Comparison of ENCODE assay signal across 27 cellular contexts in genomic region chrX:94361241-94361640, GRCh38.
DNase-seq lines count a peak whose midpoint lies in the region; ATAC-seq, FAIRE-seq and TF ChIP-seq lines count a peak whose summit lies in the region.
"Had no signal": no experiment of that assay in that cellular context is flagged by ENCODE, and none has a peak within 500 bp of the region (broad histone marks: within the 10 kb centered on the region; RNA-seq: fewer than 3 reads in every experiment).

No MANE protein-coding gene starts in this region.

- H3K9ac ChIP-seq in GM12878 (ENCODE audit: control insufficient read depth, insufficient read depth, low read length) (no peak overlapping the region), smooth muscle cell (ENCODE audit: low read depth) (no peak overlapping the region)

- H2AFZ ChIP-seq in GM12878 (ENCODE audit: control insufficient read depth, low read depth, low read length) (no peak overlapping the region), smooth muscle cell (ENCODE audit: low read depth) (no peak overlapping the region)
- H2AFZ ChIP-seq: GM23338 had no signal

- H3K4me2 ChIP-seq in GM12878 (ENCODE audit: control insufficient read depth, insufficient read depth) (no peak overlapping the region), smooth muscle cell (no peak overlapping the region)
- H3K4me2 ChIP-seq: GM23338 had no signal

- no peak for TF ChIP-seq POLR2A in GM12878 (IDR thresholded peaks at IDR 0.05; ENCODE audit: low read depth, low read length)

- CTCF ChIA-PET in GM12878 (lab: Yijun Ruan, JAX) = no interaction called here
- CTCF ChIA-PET in activated CD4-positive, alpha-beta memory T cell treated with anti-CD3 and anti-CD28 coated beads, Interleukin-2, amount 10 ng/mL, durations not matched to agents 7 days and 5 days (lab: Charles Lee) = no interaction called here
- CTCF ChIA-PET in RWPE1 (lab: Yijun Ruan, JAX) = no interaction called here

- H4K20me1 ChIP-seq in GM12878 (ENCODE audit: control insufficient read depth, insufficient read depth) (no peaks in the 10 kb centered on the region), smooth muscle cell (ENCODE audit: low read depth) (no peaks in the 10 kb centered on the region)

- in situ Hi-C loops in GM12878 (cut with MboI) = no loop called here

- ATAC-seq in GM18868 (IDR thresholded peaks at IDR 0.05; ENCODE audit: unreplicated experiment) (peak; percentile 67), HG02852 (IDR thresholded peaks at IDR 0.05; ENCODE audit: unreplicated experiment) (peak; percentile 73), GM12878 (peak; percentile 58), GM19324 (IDR thresholded peaks at IDR 0.05; ENCODE audit: low FRiP score, unreplicated experiment) (no peak), left ventricle myocardium superior (no peak)
- ATAC-seq: CD8-positive, alpha-beta T cell; GM23338; Right ventricle myocardium inferior; SK-N-SH treated with all-trans-retinoic acid at 6 μM for 48 hours had no signal

- H3K9me3 Mint-ChIP-seq in activated CD4-positive, alpha-beta memory T cell treated with anti-CD3 and anti-CD28 coated beads, Interleukin-2, amount 10 ng/mL, durations not matched to agents 7 days and 5 days = no peaks in the 10 kb centered on the region
- H3K9me3 Mint-ChIP-seq: CD8-positive, alpha-beta T cell had no signal

- H3K4me3 ChIP-seq in GM12878 = no peak overlapping the region
- H3K4me3 ChIP-seq in smooth muscle cell = no peak overlapping the region
- H3K4me3 ChIP-seq: GM23338, HAP-1, SJCRH30 had no signal

- H3K4me3 Mint-ChIP-seq in activated CD4-positive, alpha-beta memory T cell treated with anti-CD3 and anti-CD28 coated beads, Interleukin-2, amount 10 ng/mL, durations not matched to agents 7 days and 5 days = no peak overlapping the region
- H3K4me3 Mint-ChIP-seq: B cell; CD8-positive, alpha-beta T cell; GM23338; HFFc6 had no signal

- 11% methylated on average over 10 of the region's 10 CpGs for WGBS in GM12878 (ENCODE audit: insufficient coverage, insufficient replicate concordance, low lambda C conversion rate, missing lambda C conversion rate)
- 47% methylated on average over 10 of the region's 10 CpGs for WGBS in smooth muscle cell (ENCODE audit: low lambda C conversion rate)

- RAD21 ChIA-PET in GM12878 (lab: Charles Lee; ENCODE audit: unreplicated experiment) = no interaction called here

- SMC1A ChIA-PET in GM12878 (lab: Charles Lee; ENCODE audit: uncharacterized antibody, unreplicated experiment) = no interaction called here

- no peak for TF ChIP-seq EP300 in GM12878 (IDR thresholded peaks at IDR 0.05; ENCODE audit: borderline replicate concordance in 1 of 2, control insufficient read depth in 1 of 2, low read depth in 2 of 2, low read length in 2 of 2)

- BruUV-seq in GM12878 (replicated peaks; lab: Mats Ljungman, UMichigan) = no TSS peak

- TF ChIP-seq CTCF in GM12878 (IDR thresholded peaks at IDR 0.05 in 2 of 3, conservative IDR thresholded peaks at IDR 0.05 in 1 of 3; ENCODE audit: control insufficient read depth in 2 of 3, extremely low read depth in 1 of 3, insufficient read depth in 1 of 3, low read depth in 3 of 3, low read length in 3 of 3) = no peak
- no peak for TF ChIP-seq CTCF in smooth muscle cell (IDR thresholded peaks at IDR 0.05; ENCODE audit: borderline replicate concordance, insufficient read depth, poor library complexity, severe bottlenecking)
- TF ChIP-seq CTCF in RWPE1 (conservative IDR thresholded peaks at IDR 0.05; ENCODE audit: low read depth) = no peak

- H3K36me3 ChIP-seq in GM12878 (ENCODE audit: control insufficient read depth in 2 of 2, insufficient read depth in 2 of 2, low read length in 1 of 2) (no peaks in the 10 kb centered on the region), smooth muscle cell (ENCODE audit: low read depth) (no peaks in the 10 kb centered on the region)
- H3K36me3 ChIP-seq: HAP-1, SJCRH30 had no signal

- no peaks in the 10 kb centered on the region for H3K27me3 Mint-ChIP-seq in activated CD4-positive, alpha-beta memory T cell treated with anti-CD3 and anti-CD28 coated beads, Interleukin-2, amount 10 ng/mL, durations not matched to agents 7 days and 5 days
- H3K27me3 Mint-ChIP-seq: B cell had no signal

- DNase-seq in GM12878 (ENCODE audit: low read depth, low spot score) (no peak), smooth muscle cell (lab: John Stamatoyannopoulos, UW; ENCODE audit: unreplicated experiment) (no peak), RWPE1 (ENCODE audit: low spot score) (no peak), left ventricle myocardium superior (no peak)
- no peak for DNase-seq in activated CD4-positive, alpha-beta memory T cell treated with anti-CD3 and anti-CD28 coated beads, Interleukin-2, amount 10 ng/mL, durations not matched to agents 7 days and 5 days
- DNase-seq: Caco-2; CD8-positive, alpha-beta T cell; DMS 273 treated with DMSO at 0.1 percent for 48 hours; DMS79 treated with DMSO at 0.1 percent for 48 hours; HFFc6; MV-4-11; NCI-H1105; NCI-H1436 treated with DMSO at 0.1 percent for 48 hours; NCI-H1930; NCI-H2107; NCI-H524; NCI-H748 treated with DMSO at 0.1 percent for 48 hours; SJCRH30 had no signal

- POLR2A ChIA-PET in GM12878 (lab: Charles Lee) (no interaction called here), RWPE1 (lab: Yijun Ruan, JAX; ENCODE audit: low non-redundant PET) (no interaction called here)
- POLR2A ChIA-PET in activated CD4-positive, alpha-beta memory T cell treated with anti-CD3 and anti-CD28 coated beads, Interleukin-2, amount 10 ng/mL, durations not matched to agents 7 days and 5 days (lab: Charles Lee) = no interaction called here

- no peak overlapping the region for H3K27ac Mint-ChIP-seq in activated CD4-positive, alpha-beta memory T cell treated with anti-CD3 and anti-CD28 coated beads, Interleukin-2, amount 10 ng/mL, durations not matched to agents 7 days and 5 days
- H3K27ac Mint-ChIP-seq: B cell; CD8-positive, alpha-beta T cell; GM23338; HFFc6 had no signal

- H3K9me3 ChIP-seq in GM12878 (replicated peaks; ENCODE audit: control insufficient read depth, insufficient read depth, low read length) (no peaks in the 10 kb centered on the region), smooth muscle cell (replicated peaks; ENCODE audit: low read depth) (no peaks in the 10 kb centered on the region)
- H3K9me3 ChIP-seq: Caco-2, HAP-1, SJCRH30 had no signal

- H3K4me1 Mint-ChIP-seq in activated CD4-positive, alpha-beta memory T cell treated with anti-CD3 and anti-CD28 coated beads, Interleukin-2, amount 10 ng/mL, durations not matched to agents 7 days and 5 days = no peaks in the 10 kb centered on the region
- H3K4me1 Mint-ChIP-seq: B cell had no signal

- TF ChIP-seq RAD21 in GM12878 (IDR thresholded peaks at IDR 0.05; ENCODE audit: insufficient read depth, low read depth, low read length) = no peak

- H3K27me3 ChIP-seq in GM12878 (replicated peaks in 1 of 2; ENCODE audit: control insufficient read depth in 2 of 2, insufficient read depth in 2 of 2, low read length in 1 of 2) (no peaks in the 10 kb centered on the region), smooth muscle cell (ENCODE audit: low read depth) (no peaks in the 10 kb centered on the region)
- H3K27me3 ChIP-seq: SJCRH30 had no signal

- intact Hi-C loops in GM12878 (cut with micrococcal nuclease; ENCODE audit: unreplicated experiment) = no loop called here
- intact Hi-C loops in left ventricle myocardium superior (cut with micrococcal nuclease) = no loop called here

- no peak for FAIRE-seq in GM12878 (lab: Jason Lieb, UNC)

- H3K4me1 ChIP-seq in GM12878 (ENCODE audit: control insufficient read depth, insufficient read depth, low read length) (no peaks in the 10 kb centered on the region), smooth muscle cell (ENCODE audit: low read depth) (no peaks in the 10 kb centered on the region)
- H3K4me1 ChIP-seq: Caco-2, HAP-1, SJCRH30 had no signal

- no peaks in the 10 kb centered on the region for H3F3A ChIP-seq in smooth muscle cell (ENCODE audit: low read depth)

- H3K79me2 ChIP-seq in GM12878 (ENCODE audit: control insufficient read depth, insufficient read depth, low read length) (no peaks in the 10 kb centered on the region), smooth muscle cell (ENCODE audit: low read depth) (no peaks in the 10 kb centered on the region)

- no peaks in the 10 kb centered on the region for H3K36me3 Mint-ChIP-seq in activated CD4-positive, alpha-beta memory T cell treated with anti-CD3 and anti-CD28 coated beads, Interleukin-2, amount 10 ng/mL, durations not matched to agents 7 days and 5 days (ENCODE audit: low read depth)
- H3K36me3 Mint-ChIP-seq: CD8-positive, alpha-beta T cell had no signal

- H3K27ac ChIP-seq in GM12878 (ENCODE audit: control insufficient read depth, insufficient read depth) = no peak overlapping the region
- H3K27ac ChIP-seq in smooth muscle cell (ENCODE audit: low read depth) = peak overlapping the region; percentile 58
- H3K27ac ChIP-seq in RWPE1 = no peak overlapping the region
- H3K27ac ChIP-seq: C4-2B, SJCRH30 had no signal

TF ChIP-seq in GM12878, 131 proteins besides CTCF, POLR2A, EP300 and RAD21:
- TF ChIP-seq ZBED1 (IDR thresholded peaks at IDR 0.05; ENCODE audit: borderline replicate concordance) (no peak), NFXL1 (IDR thresholded peaks at IDR 0.05; ENCODE audit: borderline replicate concordance) (no peak), PAX8 (IDR thresholded peaks at IDR 0.05) (no peak), KAT2A (conservative IDR thresholded peaks at IDR 0.05; ENCODE audit: control insufficient read depth, low read depth, low read length) (no peak), HDAC2 (IDR thresholded peaks at IDR 0.05) (no peak), WRNIP1 (IDR thresholded peaks at IDR 0.05; ENCODE audit: borderline replicate concordance, low read depth, low read length) (no peak)
- TF ChIP-seq, protein P1, sequence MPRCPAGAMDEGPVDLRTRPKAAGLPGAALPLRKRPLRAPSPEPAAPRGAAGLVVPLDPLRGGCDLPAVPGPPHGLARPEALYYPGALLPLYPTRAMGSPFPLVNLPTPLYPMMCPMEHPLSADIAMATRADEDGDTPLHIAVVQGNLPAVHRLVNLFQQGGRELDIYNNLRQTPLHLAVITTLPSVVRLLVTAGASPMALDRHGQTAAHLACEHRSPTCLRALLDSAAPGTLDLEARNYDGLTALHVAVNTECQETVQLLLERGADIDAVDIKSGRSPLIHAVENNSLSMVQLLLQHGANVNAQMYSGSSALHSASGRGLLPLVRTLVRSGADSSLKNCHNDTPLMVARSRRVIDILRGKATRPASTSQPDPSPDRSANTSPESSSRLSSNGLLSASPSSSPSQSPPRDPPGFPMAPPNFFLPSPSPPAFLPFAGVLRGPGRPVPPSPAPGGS (IDR thresholded peaks at IDR 0.05; ENCODE audit: borderline replicate concordance, insufficient read depth, low read depth, low read length, poor library complexity, severe bottlenecking) = no peak

Comparison
In these comparisons a context has a peak if more than half of its experiments do, and no peak if none do; other contexts are left out.
1. ATAC-seq: peak in GM18868 (single experiment), HG02852 (single experiment) and GM12878 (single experiment); none in GM19324 (single experiment) and left ventricle myocardium superior (single experiment).